ENCODE assay signal across 8 cellular contexts in the genomic region with DNA sequence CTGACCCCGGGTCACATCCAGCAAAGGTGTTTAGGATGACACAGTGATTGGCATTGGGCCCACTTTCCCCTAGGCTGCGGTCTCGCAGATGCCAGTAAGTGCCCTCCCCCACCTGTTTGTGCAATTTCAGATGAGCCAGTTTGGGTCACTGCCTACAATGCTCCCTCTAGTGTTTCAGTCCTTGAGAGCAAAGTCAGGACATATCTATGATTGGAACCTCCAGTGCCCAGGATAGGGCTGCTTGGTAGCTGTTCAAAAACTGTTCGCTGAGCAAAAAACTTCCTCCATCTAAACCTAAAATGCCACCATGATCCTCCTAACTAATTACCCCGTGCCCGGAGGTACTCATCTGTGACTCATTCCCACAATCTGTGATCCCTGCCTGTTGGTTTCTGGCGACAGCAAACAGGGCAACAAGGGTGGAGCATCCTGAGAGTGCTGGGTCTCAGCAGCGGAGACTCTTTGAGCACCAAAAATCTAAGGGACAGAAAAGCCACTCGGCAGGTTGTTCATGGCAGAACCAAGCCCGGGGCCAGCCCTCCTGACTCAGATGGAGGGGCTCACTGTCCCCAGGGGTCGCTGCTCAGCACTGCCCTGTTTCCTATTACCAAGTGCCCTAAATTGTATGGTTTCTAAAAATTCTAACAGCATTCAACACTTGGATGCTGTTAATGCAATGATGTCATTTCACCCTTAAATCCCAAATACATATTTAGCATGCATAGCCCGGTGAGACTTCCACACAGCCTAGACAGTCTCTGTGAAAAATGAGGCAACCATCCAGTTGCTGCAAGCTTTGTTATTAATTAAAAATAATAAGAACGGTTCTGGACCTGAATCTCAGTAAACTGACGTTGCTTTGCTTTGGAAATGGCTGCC. TPM values are rescaled to one million over a fixed set of nuclear protein-coding genes. Genes with fewer than 3 reads are reported as not detected.
DNase-seq lines count a peak whose midpoint lies in the region; ATAC-seq, FAIRE-seq and TF ChIP-seq lines count a peak whose summit lies in the region.

No MANE protein-coding gene starts in this region.

- no peak for TF ChIP-seq EP300 in GM12878 (IDR thresholded peaks at IDR 0.05; ENCODE audit: borderline replicate concordance in 1 of 2, control insufficient read depth in 1 of 2, low read depth in 2 of 2, low read length in 2 of 2)

- no peak for FAIRE-seq in GM12878 (lab: Jason Lieb, UNC)

- H3K79me2 ChIP-seq in GM12878 (ENCODE audit: control insufficient read depth, insufficient read depth, low read length): no peaks in the 10 kb centered on the region

- BruUV-seq in GM12878 (replicated peaks; lab: Mats Ljungman, UMichigan): no TSS peak

- no peak for TF ChIP-seq RAD21 in GM12878 (IDR thresholded peaks at IDR 0.05; ENCODE audit: insufficient read depth, low read depth, low read length)

- RAD21 ChIA-PET in GM12878 (lab: Charles Lee; ENCODE audit: unreplicated experiment): no interaction called here

- DNase-seq in 8988T: peak; percentile 70
- peak; percentile 97 for DNase-seq in NCI-H2171 treated with DMSO at 0.1 percent for 48 hours (lab: John Stamatoyannopoulos, UW)
- DNase-seq in GM12878 (ENCODE audit: low read depth, low spot score): no peak
- peak in 1 of 2 donors; percentile 26 for DNase-seq in left colon

- peak overlapping the region; percentile 86 for H3K4me2 ChIP-seq in GM12878 (ENCODE audit: control insufficient read depth, insufficient read depth)

- TF ChIP-seq CTCF in GM12873 (IDR thresholded peaks at IDR 0.05; ENCODE audit: insufficient read depth, low read depth, low read length, missing control alignments): peak; percentile 40
- TF ChIP-seq CTCF in GM12878 (IDR thresholded peaks at IDR 0.05 in 2 of 3, conservative IDR thresholded peaks at IDR 0.05 in 1 of 3; ENCODE audit: control insufficient read depth in 2 of 3, extremely low read depth in 1 of 3, insufficient read depth in 1 of 3, low read depth in 3 of 3, low read length in 3 of 3): peak; percentile 18 to 30 (median 30); a peak in 4 of 6 replicates

- no peak overlapping the region for H2AFZ ChIP-seq in GM12878 (ENCODE audit: control insufficient read depth, low read depth, low read length)

- no peaks in the 10 kb centered on the region for H3K4me1 ChIP-seq in GM12878 (ENCODE audit: control insufficient read depth, insufficient read depth, low read length)

- in situ Hi-C loops in GM12878 (cut with MboI): no loop called here

- no peaks in the 10 kb centered on the region for H4K20me1 ChIP-seq in GM12878 (ENCODE audit: control insufficient read depth, insufficient read depth)

- no peaks in the 10 kb centered on the region; the same call in 2 of the 3 replicates for H3K9me3 ChIP-seq in GM12878 (replicated peaks; ENCODE audit: control insufficient read depth, insufficient read depth, low read length)

- H3K27ac ChIP-seq in GM12878 (ENCODE audit: control insufficient read depth, insufficient read depth): no peak overlapping the region

- ATAC-seq in GM12878: peak; percentile 84
- ATAC-seq in left colon: peak; percentile 49
- ATAC-seq in GM21423 (IDR thresholded peaks at IDR 0.05; ENCODE audit: unreplicated experiment): no peak
- ATAC-seq in GM18505 (IDR thresholded peaks at IDR 0.05; ENCODE audit: unreplicated experiment): no peak
- no peak for ATAC-seq in GM19395 (IDR thresholded peaks at IDR 0.05; ENCODE audit: unreplicated experiment)

- TF ChIP-seq POLR2A in GM12878 (IDR thresholded peaks at IDR 0.05; ENCODE audit: low read depth, low read length): no peak
- TF ChIP-seq POLR2A in GM18505 (IDR thresholded peaks at IDR 0.05; ENCODE audit: borderline replicate concordance, extremely low read depth, insufficient read depth, insufficient read length): no peak

- POLR2A ChIA-PET in GM12878 (lab: Charles Lee): no interaction called here

- no peaks in the 10 kb centered on the region for H3K36me3 ChIP-seq in GM12878 (ENCODE audit: control insufficient read depth in 2 of 2, insufficient read depth in 2 of 2, low read length in 1 of 2)

- H3K27me3 ChIP-seq in GM12878 (replicated peaks in 1 of 2; ENCODE audit: control insufficient read depth in 2 of 2, insufficient read depth in 2 of 2, low read length in 1 of 2): peaks cover 3 to 14% of the 10 kb centered on the region in 2 experiments

- SMC1A ChIA-PET in GM12878 (lab: Charles Lee; ENCODE audit: uncharacterized antibody, unreplicated experiment): no interaction called here

- 31% methylated on average over 14 of the region's 14 CpGs for WGBS in GM12878 (ENCODE audit: insufficient coverage, insufficient replicate concordance, low lambda C conversion rate, missing lambda C conversion rate)

- peak overlapping the region; percentile 28; the same call in 1 of the 2 replicates for H3K4me3 ChIP-seq in GM12878

- no peak overlapping the region; the same call in 1 of the 2 replicates for H3K9ac ChIP-seq in GM12878 (ENCODE audit: control insufficient read depth, insufficient read depth, low read length)

- CTCF ChIA-PET in GM12878 (lab: Yijun Ruan, JAX): interaction anchor here (1.2 to 2.8 kb wide), 4 partner anchors 16 to 102 kb away, joined by 3 to 8 read pairs (median 4); no protein-coding TSS in a partner anchor

- intact Hi-C loops in GM12878 (cut with micrococcal nuclease; ENCODE audit: unreplicated experiment) (no loop called here), left colon (cut with DNase I, micrococcal nuclease) (loop anchor here in 1 of 2 donors (5.0 kb wide), 1 partner anchor 100 kb away; no protein-coding TSS in a partner anchor)

TF ChIP-seq in GM12878, 131 proteins besides CTCF, POLR2A, EP300 and RAD21:
- no peak for TF ChIP-seq ZNF24 (IDR thresholded peaks at IDR 0.05)
- TF ChIP-seq SREBF1 (IDR thresholded peaks at IDR 0.05; ENCODE audit: low read length): no peak
- TF ChIP-seq YY1 (IDR thresholded peaks at IDR 0.05; ENCODE audit: low read depth, low read length): 0 out of 2 replicates have a peak, but pooled peaks have one; percentile 29
- no peak for TF ChIP-seq IKZF2 (IDR thresholded peaks at IDR 0.05)
- TF ChIP-seq TCF7 (IDR thresholded peaks at IDR 0.05; ENCODE audit: borderline replicate concordance): no peak
- no peak for TF ChIP-seq RELA (IDR thresholded peaks at IDR 0.05; ENCODE audit: borderline replicate concordance, partially characterized antibody)
- TF ChIP-seq, protein P1, sequence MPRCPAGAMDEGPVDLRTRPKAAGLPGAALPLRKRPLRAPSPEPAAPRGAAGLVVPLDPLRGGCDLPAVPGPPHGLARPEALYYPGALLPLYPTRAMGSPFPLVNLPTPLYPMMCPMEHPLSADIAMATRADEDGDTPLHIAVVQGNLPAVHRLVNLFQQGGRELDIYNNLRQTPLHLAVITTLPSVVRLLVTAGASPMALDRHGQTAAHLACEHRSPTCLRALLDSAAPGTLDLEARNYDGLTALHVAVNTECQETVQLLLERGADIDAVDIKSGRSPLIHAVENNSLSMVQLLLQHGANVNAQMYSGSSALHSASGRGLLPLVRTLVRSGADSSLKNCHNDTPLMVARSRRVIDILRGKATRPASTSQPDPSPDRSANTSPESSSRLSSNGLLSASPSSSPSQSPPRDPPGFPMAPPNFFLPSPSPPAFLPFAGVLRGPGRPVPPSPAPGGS (IDR thresholded peaks at IDR 0.05; ENCODE audit: borderline replicate concordance, insufficient read depth, low read depth, low read length, poor library complexity, severe bottlenecking): peak; percentile 35
TF ChIP-seq in GM12878: peak in this region for 2.

RNA-seq across cellular contexts. Expression of a gene that starts 5.0 kb away (rescaled TPM):
- not detected in 2 replicates for total RNA-seq in GM12878 (2013; cell fraction: nucleolus; rRNA removed)
- total RNA-seq in GM12878 (2014; rRNA removed) (not detected in 2 replicates), GM12878 (2014; rRNA removed; fragmentation: Illumina TruSeq; extraction: Trizol) (not detected in 2 replicates), GM12878 (2021) (not detected in 2 replicates), left colon (not detected)
- polyA plus RNA-seq in GM12878 (2011; ENCODE audit: low read depth): not detected
- polyA plus RNA-seq in GM12878 (2011; rRNA removed) (0.03 and 0.05 TPM in 2 replicates), GM12878 (2014; fragmentation: Illumina TruSeq; extraction: Trizol) (not detected in 2 replicates), GM12878 (2014; fragmentation: Nextera tagmentation; extraction: Ambion mirVana) (not detected), GM12878 (2014; rRNA removed) (not detected in 2 replicates), GM12878 (2016; fragmentation: Nextera tagmentation; extraction: Ambion mirVana) (not detected)
- polyA plus RNA-seq in GM12878 (2011; cell fraction: cytosol; rRNA removed): 0.03 TPM in 1 of 2 replicates, not detected in the other
- polyA plus RNA-seq in GM12878 (2011; cell fraction: nucleus; rRNA removed): 0.12 TPM in 1 of 2 replicates, not detected in the other
- polyA plus RNA-seq in GM12878 (2012): not detected in 2 replicates
- not detected in 2 replicates for polyA minus RNA-seq in GM12878 (2011; rRNA and poly(A)+ RNA removed)
- not detected in 2 replicates for polyA minus RNA-seq in GM12878 (2011; cell fraction: cytosol; rRNA and poly(A)+ RNA removed)
- not detected in 2 replicates for polyA minus RNA-seq in GM12878 (2011; cell fraction: nucleus; rRNA and poly(A)+ RNA removed)

RNA-seq across cellular contexts. Expression of a gene that starts 19.0 kb away (rescaled TPM):
- total RNA-seq in GM12878 (2013; cell fraction: nucleolus; rRNA removed): 29.0 and 30.9 TPM in 2 replicates
- total RNA-seq in GM12878 (2014; rRNA removed) (30.5 and 35.2 TPM in 2 replicates), GM12878 (2014; rRNA removed; fragmentation: Illumina TruSeq; extraction: Trizol) (13.1 and 13.6 TPM in 2 replicates), GM12878 (2021) (44.4 and 44.9 TPM in 2 replicates), left colon (10 to 100 TPM; 37.8 to 43.6 TPM)
- polyA plus RNA-seq in GM12878 (2011; ENCODE audit: low read depth): 12.9 TPM
- polyA plus RNA-seq in GM12878 (2011; rRNA removed) (22.2 and 31.1 TPM in 2 replicates), GM12878 (2014; fragmentation: Illumina TruSeq; extraction: Trizol) (25.0 and 31.1 TPM in 2 replicates), GM12878 (2014; fragmentation: Nextera tagmentation; extraction: Ambion mirVana) (1 to 10 TPM; 1.3 to 6.7 TPM), GM12878 (2014; rRNA removed) (33.0 and 36.4 TPM in 2 replicates), GM12878 (2016; fragmentation: Nextera tagmentation; extraction: Ambion mirVana) (10 to 100 TPM; 27.4 to 36.6 TPM)
- polyA plus RNA-seq in GM12878 (2011; cell fraction: cytosol; rRNA removed): 42.2 and 43.5 TPM in 2 replicates
- polyA plus RNA-seq in GM12878 (2011; cell fraction: nucleus; rRNA removed): 71.2 and 72.8 TPM in 2 replicates
- polyA plus RNA-seq in GM12878 (2012): 23.9 and 24.9 TPM in 2 replicates
- polyA minus RNA-seq in GM12878 (2011; rRNA and poly(A)+ RNA removed): 38.5 and 48.2 TPM in 2 replicates
- polyA minus RNA-seq in GM12878 (2011; cell fraction: cytosol; rRNA and poly(A)+ RNA removed): 13.5 and 15.2 TPM in 2 replicates
- polyA minus RNA-seq in GM12878 (2011; cell fraction: nucleus; rRNA and poly(A)+ RNA removed): 16.3 and 23.6 TPM in 2 replicates

Comparison
In these comparisons a context has a peak if more than half of its experiments do, and no peak if none do; other contexts are left out.
1. ATAC-seq: peak in GM12878 (single experiment) and left colon (single experiment); none in GM21423 (single experiment), GM18505 (single experiment) and GM19395 (single experiment).